19 cellular contexts compared by ENCODE assay signal in the genomic region with DNA sequence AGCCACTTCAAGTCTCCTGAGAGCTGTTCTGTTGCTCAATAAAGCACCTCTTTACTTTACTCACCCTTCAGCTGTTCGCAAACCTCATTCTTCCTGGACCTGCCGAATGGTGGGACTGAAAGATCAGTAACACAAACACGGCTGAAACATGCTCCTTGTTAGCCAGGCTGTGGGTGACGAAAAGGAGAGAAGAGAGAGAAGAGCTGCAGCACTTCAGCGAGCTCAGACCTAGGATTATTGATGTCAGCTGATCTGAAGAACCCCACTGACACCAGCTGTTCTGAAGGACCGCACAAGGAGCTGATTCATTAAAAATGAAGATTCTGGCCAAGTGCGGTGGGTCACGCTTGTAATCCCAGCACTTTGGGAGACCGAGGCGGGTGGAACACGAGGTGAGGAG.
DNase-seq lines count a peak whose midpoint lies in the region; ATAC-seq, FAIRE-seq and TF ChIP-seq lines count a peak whose summit lies in the region.
"Had no signal": no experiment of that assay in that cellular context is flagged by ENCODE, and none has a peak within 500 bp of the region (broad histone marks: within the 10 kb centered on the region; RNA-seq: fewer than 3 reads in every experiment).

No MANE protein-coding gene starts in this region.

- H3K27me3 Mint-ChIP-seq in activated CD4-positive, alpha-beta T cell treated with anti-CD3 and anti-CD28 coated beads, Interleukin-2, amount 10 ng/mL, durations not matched to agents 24 days and 14 days, result no peaks in the 10 kb centered on the region
- H3K27me3 Mint-ChIP-seq: CD4-positive, alpha-beta T cell had no signal

- TF ChIP-seq POLR2A in H1 (IDR thresholded peaks at IDR 0.05; ENCODE audit: control extremely low read depth in 1 of 2, low read depth in 2 of 2, low read length in 2 of 2), result no peak

- no peaks in the 10 kb centered on the region for H3K79me2 ChIP-seq in H1 (ENCODE audit: control insufficient read depth in 1 of 2, insufficient read depth in 2 of 2, low read length in 2 of 2)

- H3K27me3 ChIP-seq in H1 (replicated peaks in 1 of 4; ENCODE audit: control insufficient read depth in 3 of 4, extremely low read depth in 1 of 4, insufficient read depth in 3 of 4, low read length in 3 of 4), result no peaks in the 10 kb centered on the region

- H2AFZ ChIP-seq in H1 (ENCODE audit: low read length), result no peak overlapping the region; the same call in 1 of the 2 replicates

- H4K5ac ChIP-seq in H1 (ENCODE audit: insufficient read length, low read depth, low read length), result no peak overlapping the region

- H3K4me3 ChIP-seq in H1 (ENCODE audit: extremely low read depth in 1 of 4, insufficient read depth in 2 of 4, low read depth in 3 of 4, low read length in 4 of 4), result no peak overlapping the region
- H3K4me3 ChIP-seq: A549, GM12878 had no signal

- no peak overlapping the region for H3K27ac Mint-ChIP-seq in activated CD4-positive, alpha-beta T cell treated with anti-CD3 and anti-CD28 coated beads, Interleukin-2, amount 10 ng/mL, durations not matched to agents 24 days and 14 days
- H3K27ac Mint-ChIP-seq: CD4-positive, alpha-beta T cell; H9 had no signal

- no peak for TF ChIP-seq CTCF in H1 (IDR thresholded peaks at IDR 0.05; ENCODE audit: control extremely low read depth in 1 of 3, insufficient read depth in 1 of 3, low read depth in 1 of 3, low read length in 3 of 3)

- H3K4me3 Mint-ChIP-seq in activated CD4-positive, alpha-beta T cell treated with anti-CD3 and anti-CD28 coated beads, Interleukin-2, amount 10 ng/mL, durations not matched to agents 24 days and 14 days, result no peak overlapping the region
- H3K4me3 Mint-ChIP-seq: CD4-positive, alpha-beta T cell; H9 had no signal

- H2AK5ac ChIP-seq in H1 (ENCODE audit: low read depth, low read length), result no peak overlapping the region

- TF ChIP-seq EP300 in H1 (IDR thresholded peaks at IDR 0.05; ENCODE audit: borderline replicate concordance in 1 of 2, low read depth in 2 of 2, low read length in 2 of 2), result no peak

- H3K9ac ChIP-seq in H1 (replicated peaks in 1 of 4; ENCODE audit: extremely low read depth in 1 of 4, low read depth in 3 of 4, low read length in 3 of 4), result no peak overlapping the region

- POLR2A ChIA-PET in H1 (lab: Charles Lee; ENCODE audit: partially characterized antibody), result no interaction called here

- H3K4me2 ChIP-seq in H1 (ENCODE audit: insufficient read depth in 1 of 2, low read depth in 2 of 2, low read length in 2 of 2), result no peak overlapping the region
- H3K4me2 ChIP-seq: A549 had no signal

- H3K18ac ChIP-seq in H1 (ENCODE audit: extremely low read depth, low read length), result peak overlapping the region; percentile 13; the same call in 1 of the 2 replicates

- no peak overlapping the region for H3K56ac ChIP-seq in H1 (replicated peaks; ENCODE audit: insufficient read length, low read depth, low read length)

- no peak for TF ChIP-seq RAD21 in H1 (IDR thresholded peaks at IDR 0.05 in 1 of 2, conservative IDR thresholded peaks at IDR 0.05 in 1 of 2; ENCODE audit: low read depth in 2 of 2, low read length in 2 of 2)

- no peaks in the 10 kb centered on the region for H3K9me3 ChIP-seq in H1 (ENCODE audit: insufficient read depth in 2 of 2, low read depth in 1 of 2, low read length in 1 of 2)
- H3K9me3 ChIP-seq: A549, Caco-2 had no signal

- H3K4ac ChIP-seq in H1 (replicated peaks; ENCODE audit: insufficient read length, low read depth, low read length), result no peak overlapping the region

- no peak for FAIRE-seq in H1 (lab: Jason Lieb, UNC)
- FAIRE-seq: A549, D721Med, GM12878 had no signal

- H4K91ac ChIP-seq in H1 (replicated peaks; ENCODE audit: insufficient read length, low read length), result no peak overlapping the region

- no peaks in the 10 kb centered on the region for H3K36me3 Mint-ChIP-seq in activated CD4-positive, alpha-beta T cell treated with anti-CD3 and anti-CD28 coated beads, Interleukin-2, amount 10 ng/mL, durations not matched to agents 24 days and 14 days (ENCODE audit: low read depth)

- H2BK120ac ChIP-seq in H1 (replicated peaks; ENCODE audit: low read depth, low read length), result no peak overlapping the region

- H3K27ac ChIP-seq in H1 (ENCODE audit: low read depth, low read length), result no peak overlapping the region
- H3K27ac ChIP-seq: 22Rv1, A549, C4-2B, HL-60 had no signal

- no peak overlapping the region for H4K8ac ChIP-seq in H1 (ENCODE audit: extremely low read depth, insufficient read depth, low read length)

- intact Hi-C loops in activated CD4-positive, alpha-beta T cell treated with anti-CD3 and anti-CD28 coated beads, Interleukin-2, amount 10 ng/mL, durations not matched to agents 24 days and 14 days (cut with micrococcal nuclease), result no loop called here

- no peaks in the 10 kb centered on the region for H4K20me1 ChIP-seq in H1 (replicated peaks in 1 of 2; ENCODE audit: control insufficient read depth in 1 of 2, insufficient read depth in 2 of 2, low read length in 2 of 2)

- H3K79me1 ChIP-seq in H1 (ENCODE audit: low read depth, low read length), result no peaks in the 10 kb centered on the region

- H2BK15ac ChIP-seq in H1 (ENCODE audit: low read length), result no peak overlapping the region

- no peaks in the 10 kb centered on the region for H3K4me1 ChIP-seq in H1 (replicated peaks in 1 of 4; ENCODE audit: control insufficient read depth in 3 of 4, insufficient read depth in 4 of 4, low read length in 3 of 4)
- H3K4me1 ChIP-seq: A549, Caco-2 had no signal

- ATAC-seq in HG03196 (IDR thresholded peaks at IDR 0.05; ENCODE audit: unreplicated experiment) (no peak), HG03135 (IDR thresholded peaks at IDR 0.05; ENCODE audit: unreplicated experiment) (no peak)
- ATAC-seq: A549, GM12878 had no signal

- peaks cover 6% of the 10 kb centered on the region for H3K9me3 Mint-ChIP-seq in activated CD4-positive, alpha-beta T cell treated with anti-CD3 and anti-CD28 coated beads, Interleukin-2, amount 10 ng/mL, durations not matched to agents 24 days and 14 days
- H3K9me3 Mint-ChIP-seq: H9 had no signal

- WGBS in H1 (ENCODE audit: extremely low coverage in 1 of 2, insufficient coverage in 1 of 2, insufficient read length in 1 of 2, insufficient replicate concordance in 2 of 2, low coverage in 1 of 2, low lambda C conversion rate in 2 of 2, missing lambda C conversion rate in 1 of 2), 2 experiments, result 73% methylated on average over 11 of the region's 11 CpGs; no CpG with 5 or more reads in 1 of the 2 experiments

- H3K23me2 ChIP-seq in H1 (ENCODE audit: low read depth, low read length), result no peaks in the 10 kb centered on the region

- H2BK12ac ChIP-seq in H1 (ENCODE audit: low read depth, low read length), result no peak overlapping the region

- no peaks in the 10 kb centered on the region for H3K4me1 Mint-ChIP-seq in activated CD4-positive, alpha-beta T cell treated with anti-CD3 and anti-CD28 coated beads, Interleukin-2, amount 10 ng/mL, durations not matched to agents 24 days and 14 days
- H3K4me1 Mint-ChIP-seq: H9 had no signal

- no peak overlapping the region for H3K14ac ChIP-seq in H1 (ENCODE audit: insufficient read length)

- CTCF ChIA-PET in H1 (lab: Charles Lee; ENCODE audit: partially characterized antibody), result no interaction called here

- no peak overlapping the region for H3K23ac ChIP-seq in H1 (ENCODE audit: insufficient read length)

- H2BK20ac ChIP-seq in H1 (ENCODE audit: low read length), result no peak overlapping the region

- peak; percentile 1 for DNase-seq in DMS53 (lab: John Stamatoyannopoulos, UW)
- no peak for DNase-seq in DMS53 treated with DMSO at 0.1 percent for 48 hours (lab: John Stamatoyannopoulos, UW; ENCODE audit: unreplicated experiment)
- peak; percentile 85 to 91 for DNase-seq in NCI-H524 (lab: John Stamatoyannopoulos, UW)
- no peak for DNase-seq in H1 (ENCODE audit: low read depth in 1 of 2, low spot score in 2 of 2)
- DNase-seq in activated CD4-positive, alpha-beta T cell treated with anti-CD3 and anti-CD28 coated beads, Interleukin-2, amount 10 ng/mL, durations not matched to agents 24 days and 14 days, result no peak
- DNase-seq: AML-193; CD4-positive, alpha-beta T cell; DMS79 treated with DMSO at 0.1 percent for 48 hours; GOT3; H9 had no signal

- no peaks in the 10 kb centered on the region for H3K36me3 ChIP-seq in H1 (ENCODE audit: control insufficient read depth in 2 of 4, insufficient read depth in 4 of 4, low read length in 3 of 4)

- H2BK5ac ChIP-seq in H1 (ENCODE audit: low read depth, low read length), result no peak overlapping the region

TF ChIP-seq in H1, 55 proteins besides CTCF, POLR2A, EP300 and RAD21:
- no peak for TF ChIP-seq SUZ12 (IDR thresholded peaks at IDR 0.05; ENCODE audit: low read length)
- TF ChIP-seq TAF1 (IDR thresholded peaks at IDR 0.05; ENCODE audit: low read depth, low read length), result no peak

Comparison
In these comparisons a context has a peak if more than half of its experiments do, and no peak if none do; other contexts are left out.
1. DNase-seq: peak in DMS53 (single experiment) and NCI-H524 (2 of 2); none in DMS53 treated with DMSO at 0.1 percent for 48 hours (single experiment), H1 (0 of 2) and activated CD4-positive, alpha-beta T cell treated with anti-CD3 and anti-CD28 coated beads, Interleukin-2, amount 10 ng/mL, durations not matched to agents 24 days and 14 days (single experiment).